In genomic region chr2:237835372-237835771, GRCh38 we compare ENCODE assay signal across 34 cellular contexts.
"Had no signal": no experiment of that assay in that cellular context is flagged by ENCODE, and none has a peak within 500 bp of the region (broad histone marks: within the 10 kb centered on the region; RNA-seq: fewer than 3 reads in every experiment).

No MANE protein-coding gene starts in this region.

- H3K36me3 ChIP-seq: MG63 had no signal

- DNase-seq: Karpas-422, Kasumi-1, MG63, MM.1S, MV-4-11, NCI-H1048, NCI-H1092, NCI-H1092 treated with DMSO at 0.1 percent for 48 hours, NCI-H1105, NCI-H1105 treated with DMSO at 0.1 percent for 48 hours, NCI-H1417, NCI-H1417 treated with DMSO at 0.1 percent for 48 hours, NCI-H1436, NCI-H1436 treated with DMSO at 0.1 percent for 48 hours, NCI-H146, NCI-H1694, NCI-H1694 treated with DMSO at 0.1 percent for 48 hours, NCI-H187, NCI-H187 treated with DMSO at 0.1 percent for 48 hours, NCI-H1930, NCI-H2029, NCI-H2029 treated with DMSO at 0.1 percent for 48 hours, NCI-H2081, NCI-H2081 treated with DMSO at 0.1 percent for 48 hours, NCI-H2107, NCI-H2171, NCI-H2171 treated with DMSO at 0.1 percent for 48 hours, NCI-H2227 treated with DMSO at 0.1 percent for 48 hours, NCI-H226, NCI-H345, NCI-H446, NCI-H446 treated with DMSO at 0.1 percent for 48 hours, NCI-H510A had no signal

- H3K27ac ChIP-seq: KMS-11 had no signal

- H3K4me3 ChIP-seq: MG63 had no signal

- H3K4me2 ChIP-seq: KMS-11 had no signal

- H3K9ac ChIP-seq: KMS-11 had no signal

- H3K27me3 ChIP-seq: MG63 had no signal
